8 cellular contexts compared by ENCODE assay signal in genomic region chr2:73293534-73294171, GRCh38. TPM values are rescaled to one million over a fixed set of nuclear protein-coding genes. Genes with fewer than 3 reads are reported as not detected.
DNase-seq lines count a peak whose midpoint lies in the region; ATAC-seq and TF ChIP-seq lines count a peak whose summit lies in the region.

EGR4 (minus strand) TSS chr2:73293548; CDS start chr2:73293317, 231 bp downstream.

- H3K27me3 Mint-ChIP-seq in T-helper 2 cell treated with Interferon-gamma antibody and Interleukin-4, amounts not matched to agents 5 μg/mL and 100 μg/mL, for 36 hours (ENCODE audit: low read depth): peaks cover 79% of the 10 kb centered on the region

- H3K4me1 ChIP-seq in ascending aorta (peaks cover 0 to 3% of the 10 kb centered on the region in 2 donors), iPS DF 6.9 (ENCODE audit: control insufficient read depth, insufficient read depth, low read length) (peaks cover 3% of the 10 kb centered on the region; the same call in 1 of the 2 replicates)

- no peaks in the 10 kb centered on the region for H3K9me3 Mint-ChIP-seq in T-helper 2 cell treated with Interferon-gamma antibody and Interleukin-4, amounts not matched to agents 5 μg/mL and 100 μg/mL, for 36 hours

- peak; percentile 81 for DNase-seq in NCI-H146 (lab: John Stamatoyannopoulos, UW)
- DNase-seq in T-helper 2 cell treated with Interferon-gamma antibody and Interleukin-4, amounts not matched to agents 5 μg/mL and 100 μg/mL, for 36 hours (ENCODE audit: low spot score): peak; percentile 92
- peak in 1 of 2 donors; percentile 69 for DNase-seq in ascending aorta (ENCODE audit: low spot score in 2 of 2)
- DNase-seq in iPS DF 6.9 (ENCODE audit: low read depth, low spot score): no peak
- DNase-seq in GDM1 (lab: John Stamatoyannopoulos, UW): no peak

- H3K27me3 ChIP-seq in ascending aorta (peaks cover 29% of the 10 kb centered on the region), iPS DF 6.9 (ENCODE audit: control insufficient read depth, insufficient read depth, low read length) (peaks cover 25% of the 10 kb centered on the region)

- H3K36me3 Mint-ChIP-seq in T-helper 2 cell treated with Interferon-gamma antibody and Interleukin-4, amounts not matched to agents 5 μg/mL and 100 μg/mL, for 36 hours (ENCODE audit: low read depth): no peaks in the 10 kb centered on the region

- peaks cover 4% of the 10 kb centered on the region for H3K4me1 Mint-ChIP-seq in T-helper 2 cell treated with Interferon-gamma antibody and Interleukin-4, amounts not matched to agents 5 μg/mL and 100 μg/mL, for 36 hours (ENCODE audit: low read depth)

- H3K36me3 ChIP-seq in ascending aorta (no peaks in the 10 kb centered on the region), iPS DF 6.9 (ENCODE audit: control insufficient read depth, insufficient read depth, low read length) (no peaks in the 10 kb centered on the region)

- intact Hi-C loops in ascending aorta (cut with DNase I): no loop called here

- no peak for TF ChIP-seq CTCF in ascending aorta (IDR thresholded peaks at IDR 0.05)

- H3K9me3 ChIP-seq in ascending aorta (no peaks in the 10 kb centered on the region), iPS DF 6.9 (ENCODE audit: control insufficient read depth, insufficient read depth, low read length) (no peaks in the 10 kb centered on the region)

- no CpG with 5 or more reads among the region's 45 CpGs for WGBS in iPS DF 6.9 (ENCODE audit: insufficient coverage, insufficient read length)

- H3K27ac ChIP-seq in ascending aorta (no peak within 1 kb of the TSS), iPS DF 6.9 (ENCODE audit: low read length) (no peak within 1 kb of the TSS), skin epidermis (no peak within 1 kb of the TSS)

- no peak within 1 kb of the TSS for H3K27ac Mint-ChIP-seq in T-helper 2 cell treated with Interferon-gamma antibody and Interleukin-4, amounts not matched to agents 5 μg/mL and 100 μg/mL, for 36 hours

- H3K4me3 ChIP-seq in ascending aorta (peak within 1 kb of the TSS; percentile 48 to 61), iPS DF 6.9 (ENCODE audit: low read length) (peak within 1 kb of the TSS; percentile 34; the same call in 1 of the 2 replicates), skin epidermis (peak within 1 kb of the TSS; percentile 26 to 52 (median 34))

- peak within 1 kb of the TSS; percentile 70 for H3K4me3 Mint-ChIP-seq in T-helper 2 cell treated with Interferon-gamma antibody and Interleukin-4, amounts not matched to agents 5 μg/mL and 100 μg/mL, for 36 hours

- ATAC-seq in GM18498 (IDR thresholded peaks at IDR 0.05; ENCODE audit: unreplicated experiment) (peak; percentile 93), HG02884 (IDR thresholded peaks at IDR 0.05; ENCODE audit: unreplicated experiment) (peak; percentile 88)

RNA-seq across cellular contexts. Expression of gene EGR4, which starts in this region (rescaled TPM):
- total RNA-seq in ascending aorta: not detected

Comparison
In these comparisons a context has a peak if more than half of its experiments do, and no peak if none do; other contexts are left out.
1. DNase-seq: peak in NCI-H146 (single experiment) and T-helper 2 cell treated with Interferon-gamma antibody and Interleukin-4, amounts not matched to agents 5 μg/mL and 100 μg/mL, for 36 hours (single experiment); none in iPS DF 6.9 (single experiment) and GDM1 (single experiment).
2. Peak in every context shown above with its lines, with median percentiles within 50 percentile points of each other: H3K4me3 ChIP-seq.